1 cellular context compared by ENCODE assay signal in the genomic region with DNA sequence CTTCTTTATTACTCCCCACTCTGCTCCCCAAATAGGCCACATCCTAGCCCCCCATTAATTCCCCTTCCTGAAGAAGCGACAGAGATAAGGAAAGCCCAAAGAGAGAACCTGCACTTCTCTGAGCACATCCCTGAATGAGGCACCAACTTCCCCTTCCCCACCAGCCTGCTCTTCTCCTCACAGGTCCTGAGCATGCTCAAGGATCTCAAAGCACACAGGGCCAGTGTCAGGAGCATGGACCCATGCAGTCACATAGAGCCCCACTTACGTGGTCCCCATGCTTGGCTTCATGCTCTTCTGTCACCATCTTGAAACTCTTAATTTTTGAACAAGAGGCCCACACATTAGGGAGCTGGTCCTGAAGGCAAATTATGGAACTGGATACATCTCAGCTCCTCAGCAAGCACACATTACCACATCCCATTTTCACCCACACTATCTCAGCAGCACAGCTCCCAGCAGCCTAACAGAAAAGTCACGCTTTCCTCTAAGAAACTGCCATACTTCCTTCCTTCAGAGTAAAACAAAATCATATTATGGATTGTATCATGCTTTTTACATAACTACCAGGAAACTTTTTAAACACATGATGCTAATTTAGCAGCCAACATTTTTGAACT.
TF ChIP-seq lines count a peak whose summit lies in the region.

No MANE protein-coding gene starts in this region.

TF ChIP-seq in GM23338, 12 proteins besides CTCF, POLR2A, EP300 and RAD21 (continued from another document):
- TF ChIP-seq JUNB (IDR thresholded peaks at IDR 0.05; ENCODE audit: unreplicated experiment) (no peak), ZNF114 (CRISPR knock-in tag; IDR thresholded peaks at IDR 0.05) (no peak), ZNF331 (CRISPR knock-in tag; IDR thresholded peaks at IDR 0.05; ENCODE audit: low read depth) (no peak), EZH2phosphoT487 (IDR thresholded peaks at IDR 0.05; ENCODE audit: unreplicated experiment) (no peak)
